In the genomic region with DNA sequence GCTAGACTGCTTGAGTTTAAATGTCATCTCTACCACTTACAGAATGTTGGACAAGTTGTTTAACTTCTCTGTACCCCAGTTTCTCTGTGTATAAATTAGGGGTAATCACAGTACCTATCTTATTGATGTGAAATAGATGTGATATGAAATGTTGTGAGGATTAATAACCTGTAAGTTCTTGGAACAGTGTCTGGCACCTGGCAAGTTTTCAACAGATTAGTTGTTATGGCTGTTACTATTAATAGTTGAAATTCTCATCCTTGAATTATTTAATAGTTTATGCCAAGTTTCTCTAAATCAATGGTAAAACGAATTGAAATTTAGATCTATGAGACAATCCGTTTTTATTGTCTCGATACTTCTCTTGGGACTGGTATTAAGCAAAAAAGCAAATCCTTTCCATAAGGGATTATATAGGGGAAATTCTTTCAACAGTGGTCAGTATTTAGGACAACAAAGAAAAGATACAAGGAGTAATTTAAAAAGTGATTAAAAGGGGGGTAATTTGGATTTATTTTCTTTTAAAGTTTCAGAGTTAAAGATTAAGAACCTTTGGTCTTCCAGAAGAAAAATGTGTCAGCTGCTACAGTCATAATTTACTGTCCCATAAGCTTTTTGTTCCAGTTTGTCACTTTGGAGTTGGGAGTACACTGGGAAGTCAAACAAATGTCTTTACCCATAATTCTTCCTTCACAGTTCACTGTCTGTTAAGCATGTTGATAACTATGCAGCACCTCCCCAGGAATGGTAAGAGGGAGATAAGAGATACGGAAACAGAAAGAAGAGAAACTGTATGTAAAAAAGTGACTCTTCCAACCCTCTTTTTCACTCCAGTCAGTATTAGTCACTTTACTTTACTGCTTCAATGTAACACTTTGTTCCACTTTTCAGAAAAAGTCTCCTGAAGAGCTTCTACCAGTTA, we compare ENCODE assay signal across 1 cellular context.
TF ChIP-seq lines count a peak whose summit lies in the region.

No MANE protein-coding gene starts in this region.

TF ChIP-seq in K562, 482 proteins besides CTCF, POLR2A, EP300 and RAD21 (continued from another document and continues in another):
- TF ChIP-seq, protein P1, sequence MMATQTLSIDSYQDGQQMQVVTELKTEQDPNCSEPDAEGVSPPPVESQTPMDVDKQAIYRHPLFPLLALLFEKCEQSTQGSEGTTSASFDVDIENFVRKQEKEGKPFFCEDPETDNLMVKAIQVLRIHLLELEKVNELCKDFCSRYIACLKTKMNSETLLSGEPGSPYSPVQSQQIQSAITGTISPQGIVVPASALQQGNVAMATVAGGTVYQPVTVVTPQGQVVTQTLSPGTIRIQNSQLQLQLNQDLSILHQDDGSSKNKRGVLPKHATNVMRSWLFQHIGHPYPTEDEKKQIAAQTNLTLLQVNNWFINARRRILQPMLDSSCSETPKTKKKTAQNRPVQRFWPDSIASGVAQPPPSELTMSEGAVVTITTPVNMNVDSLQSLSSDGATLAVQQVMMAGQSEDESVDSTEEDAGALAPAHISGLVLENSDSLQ (IDR thresholded peaks at IDR 0.05): peak; percentile 92
- peak; percentile 61 for TF ChIP-seq CXXC5 (CRISPR knock-in tag; IDR thresholded peaks at IDR 0.05)
- TF ChIP-seq, protein P2, sequence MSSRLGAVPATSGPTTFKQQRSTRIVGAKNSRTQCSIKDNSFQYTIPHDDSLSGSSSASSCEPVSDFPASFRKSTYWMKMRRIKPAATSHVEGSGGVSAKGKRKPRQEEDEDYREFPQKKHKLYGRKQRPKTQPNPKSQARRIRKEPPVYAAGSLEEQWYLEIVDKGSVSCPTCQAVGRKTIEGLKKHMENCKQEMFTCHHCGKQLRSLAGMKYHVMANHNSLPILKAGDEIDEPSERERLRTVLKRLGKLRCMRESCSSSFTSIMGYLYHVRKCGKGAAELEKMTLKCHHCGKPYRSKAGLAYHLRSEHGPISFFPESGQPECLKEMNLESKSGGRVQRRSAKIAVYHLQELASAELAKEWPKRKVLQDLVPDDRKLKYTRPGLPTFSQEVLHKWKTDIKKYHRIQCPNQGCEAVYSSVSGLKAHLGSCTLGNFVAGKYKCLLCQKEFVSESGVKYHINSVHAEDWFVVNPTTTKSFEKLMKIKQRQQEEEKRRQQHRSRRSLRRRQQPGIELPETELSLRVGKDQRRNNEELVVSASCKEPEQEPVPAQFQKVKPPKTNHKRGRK (tag; IDR thresholded peaks at IDR 0.05): no peak
- TF ChIP-seq CBFA2T3 (IDR thresholded peaks at IDR 0.05): peak; percentile 96
- TF ChIP-seq, protein P3, sequence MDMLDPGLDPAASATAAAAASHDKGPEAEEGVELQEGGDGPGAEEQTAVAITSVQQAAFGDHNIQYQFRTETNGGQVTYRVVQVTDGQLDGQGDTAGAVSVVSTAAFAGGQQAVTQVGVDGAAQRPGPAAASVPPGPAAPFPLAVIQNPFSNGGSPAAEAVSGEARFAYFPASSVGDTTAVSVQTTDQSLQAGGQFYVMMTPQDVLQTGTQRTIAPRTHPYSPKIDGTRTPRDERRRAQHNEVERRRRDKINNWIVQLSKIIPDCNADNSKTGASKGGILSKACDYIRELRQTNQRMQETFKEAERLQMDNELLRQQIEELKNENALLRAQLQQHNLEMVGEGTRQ (CRISPR knock-in tag; IDR thresholded peaks at IDR 0.05): no peak
- no peak for TF ChIP-seq NR2C1 (IDR thresholded peaks at IDR 0.05)
- TF ChIP-seq NR2C1 (tag; IDR thresholded peaks at IDR 0.05): peak; percentile 43; the same call in 1 of the 2 replicates
- TF ChIP-seq, protein P4, sequence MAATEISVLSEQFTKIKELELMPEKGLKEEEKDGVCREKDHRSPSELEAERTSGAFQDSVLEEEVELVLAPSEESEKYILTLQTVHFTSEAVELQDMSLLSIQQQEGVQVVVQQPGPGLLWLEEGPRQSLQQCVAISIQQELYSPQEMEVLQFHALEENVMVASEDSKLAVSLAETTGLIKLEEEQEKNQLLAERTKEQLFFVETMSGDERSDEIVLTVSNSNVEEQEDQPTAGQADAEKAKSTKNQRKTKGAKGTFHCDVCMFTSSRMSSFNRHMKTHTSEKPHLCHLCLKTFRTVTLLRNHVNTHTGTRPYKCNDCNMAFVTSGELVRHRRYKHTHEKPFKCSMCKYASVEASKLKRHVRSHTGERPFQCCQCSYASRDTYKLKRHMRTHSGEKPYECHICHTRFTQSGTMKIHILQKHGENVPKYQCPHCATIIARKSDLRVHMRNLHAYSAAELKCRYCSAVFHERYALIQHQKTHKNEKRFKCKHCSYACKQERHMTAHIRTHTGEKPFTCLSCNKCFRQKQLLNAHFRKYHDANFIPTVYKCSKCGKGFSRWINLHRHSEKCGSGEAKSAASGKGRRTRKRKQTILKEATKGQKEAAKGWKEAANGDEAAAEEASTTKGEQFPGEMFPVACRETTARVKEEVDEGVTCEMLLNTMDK (IDR thresholded peaks at IDR 0.05; ENCODE audit: borderline replicate concordance, insufficient read depth, low read depth, low read length, poor library complexity, severe bottlenecking): no peak
- no peak for TF ChIP-seq NR2F6 (CRISPR knock-in tag; IDR thresholded peaks at IDR 0.05)
- no peak for TF ChIP-seq KLF6 (CRISPR knock-in tag; IDR thresholded peaks at IDR 0.05; ENCODE audit: borderline replicate concordance)
- peak; percentile 69 for TF ChIP-seq ZNF24 (IDR thresholded peaks at IDR 0.05)
- TF ChIP-seq, protein P5, sequence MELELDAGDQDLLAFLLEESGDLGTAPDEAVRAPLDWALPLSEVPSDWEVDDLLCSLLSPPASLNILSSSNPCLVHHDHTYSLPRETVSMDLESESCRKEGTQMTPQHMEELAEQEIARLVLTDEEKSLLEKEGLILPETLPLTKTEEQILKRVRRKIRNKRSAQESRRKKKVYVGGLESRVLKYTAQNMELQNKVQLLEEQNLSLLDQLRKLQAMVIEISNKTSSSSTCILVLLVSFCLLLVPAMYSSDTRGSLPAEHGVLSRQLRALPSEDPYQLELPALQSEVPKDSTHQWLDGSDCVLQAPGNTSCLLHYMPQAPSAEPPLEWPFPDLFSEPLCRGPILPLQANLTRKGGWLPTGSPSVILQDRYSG (tag; conservative IDR thresholded peaks at IDR 0.05; ENCODE audit: low read depth): no peak
- TF ChIP-seq PTRF (tag; IDR thresholded peaks at IDR 0.05): no peak
- TF ChIP-seq ZNF197 (CRISPR knock-in tag; IDR thresholded peaks at IDR 0.05; ENCODE audit: low read depth): no peak
- no peak for TF ChIP-seq BRCA1 (IDR thresholded peaks at IDR 0.05)
- no peak for TF ChIP-seq BRCA1 (CRISPR knock-in tag; IDR thresholded peaks at IDR 0.05)
- TF ChIP-seq NCOA6 (IDR thresholded peaks at IDR 0.05): 0 out of 2 replicates have a peak, but pooled peaks have one; percentile 34
- peak; percentile 92 for TF ChIP-seq NCOR1 (IDR thresholded peaks at IDR 0.05)
- TF ChIP-seq ZEB2 (IDR thresholded peaks at IDR 0.05): peak; percentile 87
- TF ChIP-seq, protein P6, sequence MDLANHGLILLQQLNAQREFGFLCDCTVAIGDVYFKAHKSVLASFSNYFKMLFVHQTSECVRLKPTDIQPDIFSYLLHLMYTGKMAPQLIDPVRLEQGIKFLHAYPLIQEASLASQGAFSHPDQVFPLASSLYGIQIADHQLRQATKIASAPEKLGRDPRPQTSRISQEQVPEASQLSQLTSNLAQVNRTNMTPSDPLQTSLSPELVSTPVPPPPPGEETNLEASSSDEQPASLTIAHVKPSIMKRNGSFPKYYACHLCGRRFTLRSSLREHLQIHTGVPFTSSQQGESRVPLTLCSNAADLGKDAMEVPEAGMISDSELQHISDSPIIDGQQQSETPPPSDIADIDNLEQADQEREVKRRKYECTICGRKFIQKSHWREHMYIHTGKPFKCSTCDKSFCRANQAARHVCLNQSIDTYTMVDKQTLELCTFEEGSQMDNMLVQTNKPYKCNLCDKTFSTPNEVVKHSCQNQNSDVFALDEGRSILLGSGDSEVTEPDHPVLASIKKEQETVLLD (IDR thresholded peaks at IDR 0.05): peak; percentile 65; the same call in 1 of the 2 replicates
- TF ChIP-seq HDAC8 (tag; IDR thresholded peaks at IDR 0.05): no peak
- TF ChIP-seq, protein P7, sequence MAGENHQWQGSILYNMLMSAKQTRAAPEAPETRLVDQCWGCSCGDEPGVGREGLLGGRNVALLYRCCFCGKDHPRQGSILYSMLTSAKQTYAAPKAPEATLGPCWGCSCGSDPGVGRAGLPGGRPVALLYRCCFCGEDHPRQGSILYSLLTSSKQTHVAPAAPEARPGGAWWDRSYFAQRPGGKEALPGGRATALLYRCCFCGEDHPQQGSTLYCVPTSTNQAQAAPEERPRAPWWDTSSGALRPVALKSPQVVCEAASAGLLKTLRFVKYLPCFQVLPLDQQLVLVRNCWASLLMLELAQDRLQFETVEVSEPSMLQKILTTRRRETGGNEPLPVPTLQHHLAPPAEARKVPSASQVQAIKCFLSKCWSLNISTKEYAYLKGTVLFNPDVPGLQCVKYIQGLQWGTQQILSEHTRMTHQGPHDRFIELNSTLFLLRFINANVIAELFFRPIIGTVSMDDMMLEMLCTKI (IDR thresholded peaks at IDR 0.05; ENCODE audit: partially characterized antibody): no peak
- peak; percentile 81 for TF ChIP-seq ZNF175 (CRISPR knock-in tag; IDR thresholded peaks at IDR 0.05; ENCODE audit: low read depth)
- TF ChIP-seq, protein P8, sequence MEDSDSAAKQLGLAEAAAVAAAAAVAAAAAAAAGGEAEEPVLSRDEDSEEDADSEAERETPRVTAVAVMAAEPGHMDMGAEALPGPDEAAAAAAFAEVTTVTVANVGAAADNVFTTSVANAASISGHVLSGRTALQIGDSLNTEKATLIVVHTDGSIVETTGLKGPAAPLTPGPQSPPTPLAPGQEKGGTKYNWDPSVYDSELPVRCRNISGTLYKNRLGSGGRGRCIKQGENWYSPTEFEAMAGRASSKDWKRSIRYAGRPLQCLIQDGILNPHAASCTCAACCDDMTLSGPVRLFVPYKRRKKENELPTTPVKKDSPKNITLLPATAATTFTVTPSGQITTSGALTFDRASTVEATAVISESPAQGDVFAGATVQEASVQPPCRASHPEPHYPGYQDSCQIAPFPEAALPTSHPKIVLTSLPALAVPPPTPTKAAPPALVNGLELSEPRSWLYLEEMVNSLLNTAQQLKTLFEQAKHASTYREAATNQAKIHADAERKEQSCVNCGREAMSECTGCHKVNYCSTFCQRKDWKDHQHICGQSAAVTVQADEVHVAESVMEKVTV (CRISPR knock-in tag; IDR thresholded peaks at IDR 0.05): peak; percentile 21; the same call in 1 of the 2 replicates
- TF ChIP-seq, protein P9, sequence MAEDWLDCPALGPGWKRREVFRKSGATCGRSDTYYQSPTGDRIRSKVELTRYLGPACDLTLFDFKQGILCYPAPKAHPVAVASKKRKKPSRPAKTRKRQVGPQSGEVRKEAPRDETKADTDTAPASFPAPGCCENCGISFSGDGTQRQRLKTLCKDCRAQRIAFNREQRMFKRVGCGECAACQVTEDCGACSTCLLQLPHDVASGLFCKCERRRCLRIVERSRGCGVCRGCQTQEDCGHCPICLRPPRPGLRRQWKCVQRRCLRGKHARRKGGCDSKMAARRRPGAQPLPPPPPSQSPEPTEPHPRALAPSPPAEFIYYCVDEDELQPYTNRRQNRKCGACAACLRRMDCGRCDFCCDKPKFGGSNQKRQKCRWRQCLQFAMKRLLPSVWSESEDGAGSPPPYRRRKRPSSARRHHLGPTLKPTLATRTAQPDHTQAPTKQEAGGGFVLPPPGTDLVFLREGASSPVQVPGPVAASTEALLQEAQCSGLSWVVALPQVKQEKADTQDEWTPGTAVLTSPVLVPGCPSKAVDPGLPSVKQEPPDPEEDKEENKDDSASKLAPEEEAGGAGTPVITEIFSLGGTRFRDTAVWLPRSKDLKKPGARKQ (CRISPR knock-in tag; IDR thresholded peaks at IDR 0.05): 0 out of 2 replicates have a peak, but pooled peaks have one; percentile 12
- TF ChIP-seq CREM (IDR thresholded peaks at IDR 0.05; ENCODE audit: low read depth): peak; percentile 72; the same call in 1 of the 2 replicates
- peak; percentile 98 for TF ChIP-seq DPF2 (IDR thresholded peaks at IDR 0.05)
- TF ChIP-seq, protein P10, sequence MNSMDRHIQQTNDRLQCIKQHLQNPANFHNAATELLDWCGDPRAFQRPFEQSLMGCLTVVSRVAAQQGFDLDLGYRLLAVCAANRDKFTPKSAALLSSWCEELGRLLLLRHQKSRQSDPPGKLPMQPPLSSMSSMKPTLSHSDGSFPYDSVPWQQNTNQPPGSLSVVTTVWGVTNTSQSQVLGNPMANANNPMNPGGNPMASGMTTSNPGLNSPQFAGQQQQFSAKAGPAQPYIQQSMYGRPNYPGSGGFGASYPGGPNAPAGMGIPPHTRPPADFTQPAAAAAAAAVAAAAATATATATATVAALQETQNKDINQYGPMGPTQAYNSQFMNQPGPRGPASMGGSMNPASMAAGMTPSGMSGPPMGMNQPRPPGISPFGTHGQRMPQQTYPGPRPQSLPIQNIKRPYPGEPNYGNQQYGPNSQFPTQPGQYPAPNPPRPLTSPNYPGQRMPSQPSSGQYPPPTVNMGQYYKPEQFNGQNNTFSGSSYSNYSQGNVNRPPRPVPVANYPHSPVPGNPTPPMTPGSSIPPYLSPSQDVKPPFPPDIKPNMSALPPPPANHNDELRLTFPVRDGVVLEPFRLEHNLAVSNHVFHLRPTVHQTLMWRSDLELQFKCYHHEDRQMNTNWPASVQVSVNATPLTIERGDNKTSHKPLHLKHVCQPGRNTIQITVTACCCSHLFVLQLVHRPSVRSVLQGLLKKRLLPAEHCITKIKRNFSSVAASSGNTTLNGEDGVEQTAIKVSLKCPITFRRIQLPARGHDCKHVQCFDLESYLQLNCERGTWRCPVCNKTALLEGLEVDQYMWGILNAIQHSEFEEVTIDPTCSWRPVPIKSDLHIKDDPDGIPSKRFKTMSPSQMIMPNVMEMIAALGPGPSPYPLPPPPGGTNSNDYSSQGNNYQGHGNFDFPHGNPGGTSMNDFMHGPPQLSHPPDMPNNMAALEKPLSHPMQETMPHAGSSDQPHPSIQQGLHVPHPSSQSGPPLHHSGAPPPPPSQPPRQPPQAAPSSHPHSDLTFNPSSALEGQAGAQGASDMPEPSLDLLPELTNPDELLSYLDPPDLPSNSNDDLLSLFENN (IDR thresholded peaks at IDR 0.05; ENCODE audit: low read depth in 2 of 2, low read length in 2 of 2): peak in 1 of 2 experiments; percentile 77; a peak in 1 of 4 replicates
- peak; percentile 21; the same call in 1 of the 2 replicates for TF ChIP-seq MEF2A (IDR thresholded peaks at IDR 0.05; ENCODE audit: control insufficient read depth, low read depth, low read length)
- TF ChIP-seq, protein P11, sequence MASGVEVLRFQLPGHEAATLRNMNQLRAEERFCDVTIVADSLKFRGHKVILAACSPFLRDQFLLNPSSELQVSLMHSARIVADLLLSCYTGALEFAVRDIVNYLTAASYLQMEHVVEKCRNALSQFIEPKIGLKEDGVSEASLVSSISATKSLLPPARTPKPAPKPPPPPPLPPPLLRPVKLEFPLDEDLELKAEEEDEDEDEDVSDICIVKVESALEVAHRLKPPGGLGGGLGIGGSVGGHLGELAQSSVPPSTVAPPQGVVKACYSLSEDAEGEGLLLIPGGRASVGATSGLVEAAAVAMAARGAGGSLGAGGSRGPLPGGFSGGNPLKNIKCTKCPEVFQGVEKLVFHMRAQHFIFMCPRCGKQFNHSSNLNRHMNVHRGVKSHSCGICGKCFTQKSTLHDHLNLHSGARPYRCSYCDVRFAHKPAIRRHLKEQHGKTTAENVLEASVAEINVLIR (CRISPR knock-in tag; IDR thresholded peaks at IDR 0.05): no peak
- peak; percentile 83 for TF ChIP-seq CTBP1 (IDR thresholded peaks at IDR 0.05; ENCODE audit: borderline replicate concordance)
- TF ChIP-seq GATA2 (CRISPR knock-in tag; IDR thresholded peaks at IDR 0.05): peak; percentile 86
- TF ChIP-seq SMAD1 (IDR thresholded peaks at IDR 0.05; ENCODE audit: low read depth, low read length, partially characterized antibody): no peak
- TF ChIP-seq ZNF146 (CRISPR knock-in tag; IDR thresholded peaks at IDR 0.05; ENCODE audit: unreplicated experiment): no peak
- peak; percentile 97 for TF ChIP-seq SMARCA4 (IDR thresholded peaks at IDR 0.05)
- TF ChIP-seq HMG20A (CRISPR knock-in tag; conservative IDR thresholded peaks at IDR 0.05): no peak
- TF ChIP-seq, protein P12, sequence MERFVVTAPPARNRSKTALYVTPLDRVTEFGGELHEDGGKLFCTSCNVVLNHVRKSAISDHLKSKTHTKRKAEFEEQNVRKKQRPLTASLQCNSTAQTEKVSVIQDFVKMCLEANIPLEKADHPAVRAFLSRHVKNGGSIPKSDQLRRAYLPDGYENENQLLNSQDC (CRISPR knock-in tag; IDR thresholded peaks at IDR 0.05): no peak
- 0 out of 2 replicates have a peak, but pooled peaks have one; percentile 35 for TF ChIP-seq ZNF584 (CRISPR knock-in tag; IDR thresholded peaks at IDR 0.05; ENCODE audit: low read depth)
- no peak for TF ChIP-seq ZFP30 (CRISPR knock-in tag; IDR thresholded peaks at IDR 0.05; ENCODE audit: borderline replicate concordance)
